Comparison of ENCODE assay signal across 8 cellular contexts in genomic region chr7:133253522-133253882, GRCh38. TPM values are rescaled to one million over a fixed set of nuclear protein-coding genes. Genes with fewer than 3 reads are reported as not detected.
DNase-seq lines count a peak whose midpoint lies in the region; TF ChIP-seq lines count a peak whose summit lies in the region.

No MANE protein-coding gene starts in this region.

- TF ChIP-seq POLR2A in spleen (IDR thresholded peaks at IDR 0.05), result no peak

- DNase-seq in NCI-H1417 (lab: John Stamatoyannopoulos, UW) (peak; percentile 16 to 81 (median 68)), NCI-H1417 treated with DMSO at 0.1 percent for 48 hours (lab: John Stamatoyannopoulos, UW) (no peak), LNCaP clone FGC (ENCODE audit: low read depth) (no peak), adipocyte (ENCODE audit: low read depth) (peak; percentile 38), spleen (no peak), middle frontal gyrus (ENCODE audit: extremely low spot score, low spot score) (no peak), ecto neural progenitor cell (ENCODE audit: low spot score) (no peak)

- WGBS in spleen, 5 donors, result 9 to 13% (median 10%) methylated on average over 7 of the region's 7 CpGs

- no peaks in the 10 kb centered on the region for H3K36me3 ChIP-seq in adipocyte (ENCODE audit: control insufficient read depth, insufficient read depth, low read length, severe bottlenecking)
- no peaks in the 10 kb centered on the region for H3K36me3 ChIP-seq in spleen

- no peaks in the 10 kb centered on the region for H3K27me3 ChIP-seq in adipocyte (replicated peaks; ENCODE audit: control insufficient read depth, insufficient read depth, low read length)
- no peaks in the 10 kb centered on the region for H3K27me3 ChIP-seq in spleen (replicated peaks in 1 of 7)

- H3K9ac ChIP-seq in adipocyte (ENCODE audit: low read length), result peak overlapping the region; percentile 95

- no peak for TF ChIP-seq CTCF in LNCaP clone FGC (IDR thresholded peaks at IDR 0.05; ENCODE audit: control insufficient read depth, extremely low read depth, insufficient read depth)
- TF ChIP-seq CTCF in spleen (IDR thresholded peaks at IDR 0.05 in 8 of 11, conservative IDR thresholded peaks at IDR 0.05 in 3 of 11), result no peak

- peak overlapping the region; percentile 81 to 93 (median 88) for H3K27ac ChIP-seq in spleen

- H3K4me1 ChIP-seq in adipocyte (ENCODE audit: control insufficient read depth, insufficient read depth, low read length) (no peaks in the 10 kb centered on the region), spleen (peaks cover 9 to 59% (median 28%) of the 10 kb centered on the region in 6 donors)

- intact Hi-C loops in spleen (cut with DNase I; ENCODE audit: low total_unique reads), result no loop called here

- peak overlapping the region; percentile 91 for H3K4me3 ChIP-seq in LNCaP clone FGC (ENCODE audit: low read depth, low read length)
- peak overlapping the region; percentile 96 for H3K4me3 ChIP-seq in adipocyte (ENCODE audit: low read length)
- peak overlapping the region; percentile 82 for H3K4me3 ChIP-seq in iPS-18c (ENCODE audit: insufficient read depth, low read depth, low read length)
- H3K4me3 ChIP-seq in spleen, result peak overlapping the region; percentile 69 to 87 (median 71)

- peaks cover 11% of the 10 kb centered on the region for H3K9me3 ChIP-seq in adipocyte (ENCODE audit: control insufficient read depth, low read length)
- no peaks in the 10 kb centered on the region for H3K9me3 ChIP-seq in iPS-18c (ENCODE audit: control insufficient read depth, insufficient read depth, low read length)
- H3K9me3 ChIP-seq in spleen, result peaks cover 0 to 5% (median 0%) of the 10 kb centered on the region in 8 donors

RNA-seq across cellular contexts. Expression of gene EXOC4, which starts 0.6 kb away (rescaled TPM):
- 100 to 1,000 TPM in 5 of 7 donors, 10 to 100 TPM in 2; 94.8 to 138 (median 120) TPM for total RNA-seq in spleen
- 10 to 100 TPM; 14.1 to 19.0 (median 15.1) TPM for polyA plus RNA-seq in spleen

Comparison
In these comparisons a context has a peak if more than half of its experiments do, and no peak if none do; other contexts are left out.
1. DNase-seq: peak in NCI-H1417 (3 of 3) and adipocyte (single experiment); none in NCI-H1417 treated with DMSO at 0.1 percent for 48 hours (single experiment), LNCaP clone FGC (single experiment), spleen (single experiment), middle frontal gyrus (single experiment) and ecto neural progenitor cell (single experiment).
2. Peak in every context shown above with its lines, with median percentiles within 50 percentile points of each other: H3K4me3 ChIP-seq.